ENCODE assay signal across 10 cellular contexts in genomic region chr13:102729560-102730275, GRCh38. TPM values are rescaled to one million over a fixed set of nuclear protein-coding genes. Genes with fewer than 3 reads are reported as not detected.
DNase-seq lines count a peak whose midpoint lies in the region; TF ChIP-seq lines count a peak whose summit lies in the region.
"Had no signal": no experiment of that assay in that cellular context is flagged by ENCODE, and none has a peak within 500 bp of the region (broad histone marks: within the 10 kb centered on the region; RNA-seq: fewer than 3 reads in every experiment).

No MANE protein-coding gene starts in this region.

- H3K36me3 Mint-ChIP-seq in MCF 10A (ENCODE audit: insufficient read depth, unreplicated experiment), result no peaks in the 10 kb centered on the region

- no peaks in the 10 kb centered on the region; the same call in 1 of the 2 replicates for H3F3A ChIP-seq in PC-9 (ENCODE audit: insufficient read depth, low read depth)
- H3F3A ChIP-seq in MM.1S (ENCODE audit: insufficient read depth, low read length), result no peaks in the 10 kb centered on the region

- no peak for TF ChIP-seq POLR2A in breast epithelium (IDR thresholded peaks at IDR 0.05)

- no peaks in the 10 kb centered on the region for H4K20me1 ChIP-seq in PC-9 (ENCODE audit: insufficient read depth)
- no peaks in the 10 kb centered on the region for H4K20me1 ChIP-seq in MM.1S (ENCODE audit: insufficient read depth, low read length)

- peak overlapping the region; percentile 85 for H3K27ac Mint-ChIP-seq in MCF 10A (ENCODE audit: low read depth, unreplicated experiment)

- BruUV-seq in MCF 10A (replicated peaks; lab: Mats Ljungman, UMichigan), result no TSS peak
- no TSS peak for BruUV-seq in PC-9 (replicated peaks; lab: Mats Ljungman, UMichigan)

- H3K36me3 ChIP-seq in breast epithelium, result no peaks in the 10 kb centered on the region
- H3K36me3 ChIP-seq in PC-9 (ENCODE audit: low read depth), result no peaks in the 10 kb centered on the region
- no peaks in the 10 kb centered on the region for H3K36me3 ChIP-seq in MM.1S (replicated peaks; ENCODE audit: insufficient read depth, low read length)
- H3K36me3 ChIP-seq: MG63 had no signal

- H3K9ac ChIP-seq in MM.1S (ENCODE audit: low read length), result no peak overlapping the region

- TF ChIP-seq CTCF in MCF 10A (IDR thresholded peaks at IDR 0.05; ENCODE audit: unreplicated experiment), result no peak
- no peak for TF ChIP-seq CTCF in breast epithelium (IDR thresholded peaks at IDR 0.05)
- no peak for TF ChIP-seq CTCF in PC-9 (conservative IDR thresholded peaks at IDR 0.05)
- no peak for TF ChIP-seq CTCF in MM.1S (IDR thresholded peaks at IDR 0.05; ENCODE audit: low read length)

- intact Hi-C loops in MCF 10A (cut with micrococcal nuclease) (loop anchor here (5.0 kb wide), 1 partner anchor 77 kb away; no protein-coding TSS in a partner anchor), breast epithelium (cut with DNase I; ENCODE audit: low total_unique reads) (no loop called here), PC-9 (cut with micrococcal nuclease; ENCODE audit: unreplicated experiment) (loop anchor here (5.0 kb wide), 2 partner anchors 73 to 77 kb away; no protein-coding TSS in a partner anchor)

- peaks cover 17% of the 10 kb centered on the region for H3K4me1 Mint-ChIP-seq in MCF 10A (ENCODE audit: insufficient read depth, unreplicated experiment)

- CTCF ChIA-PET in MCF 10A (lab: Yijun Ruan, JAX), result interaction anchor here (0.6 to 1.0 kb wide), 6 partner anchors 39 to 270 kb away, joined by 3 to 5 read pairs (median 3); partner anchors contain the start of gene ERCC5
- CTCF ChIA-PET in PC-9 (lab: Charles Lee), result no interaction called here

- H3K4me1 ChIP-seq in breast epithelium, result no peaks in the 10 kb centered on the region
- peaks cover 17% of the 10 kb centered on the region for H3K4me1 ChIP-seq in PC-9 (replicated peaks; ENCODE audit: insufficient read depth)
- no peaks in the 10 kb centered on the region for H3K4me1 ChIP-seq in MM.1S (ENCODE audit: low read length)

- H3K4me2 ChIP-seq in PC-9 (peak overlapping the region; percentile 48), MM.1S (ENCODE audit: low read depth, low read length) (no peak overlapping the region)

- no peaks in the 10 kb centered on the region for H3K9me3 Mint-ChIP-seq in MCF 10A (ENCODE audit: unreplicated experiment)

- no peaks in the 10 kb centered on the region for H3K79me2 ChIP-seq in PC-9 (ENCODE audit: low read depth)
- no peaks in the 10 kb centered on the region for H3K79me2 ChIP-seq in MM.1S (ENCODE audit: low read length)

- H3K9me2 ChIP-seq in PC-9 (ENCODE audit: insufficient read depth), result no peaks in the 10 kb centered on the region
- H3K9me2 ChIP-seq in MM.1S (replicated peaks; ENCODE audit: insufficient read depth, low read length), result no peaks in the 10 kb centered on the region

- POLR2A ChIA-PET in MCF 10A (lab: Yijun Ruan, JAX), result interaction anchor here (0.6 to 2.5 kb wide), 9 partner anchors 22 to 134 kb away, joined by 3 to 8 read pairs (median 3); partner anchors contain the start of gene TPP2
- POLR2A ChIA-PET in PC-9 (lab: Charles Lee; ENCODE audit: unreplicated experiment), result no interaction called here

- H2AFZ ChIP-seq in PC-9, result no peak overlapping the region
- H2AFZ ChIP-seq in MM.1S (ENCODE audit: low read length), result no peak overlapping the region

- no peaks in the 10 kb centered on the region for H3K27me3 Mint-ChIP-seq in MCF 10A (ENCODE audit: insufficient read depth, unreplicated experiment)

- peak overlapping the region; percentile 57 for H3K4me3 Mint-ChIP-seq in MCF 10A (ENCODE audit: unreplicated experiment)

- DNase-seq in MCF 10A (ENCODE audit: unreplicated experiment), result peak; percentile 88
- DNase-seq in breast epithelium (ENCODE audit: low spot score in 2 of 2), result no peak
- peak in 1 of 2 experiments; percentile 69 for DNase-seq in PC-9
- peak; percentile 71 for DNase-seq in fibroblast of gingiva (ENCODE audit: low read depth)
- peak; percentile 82 for DNase-seq in stromal cell of bone marrow (ENCODE audit: low read depth)
- DNase-seq in stimulated activated CD8-positive, alpha-beta memory T cell treated with anti-CD3 and anti-CD28 coated beads, Interleukin-4, amount 100 ng/mL, for 48 hours, result no peak
- DNase-seq in MM.1S, result no peak
- DNase-seq in medulla oblongata (ENCODE audit: extremely low spot score), result no peak
- DNase-seq: effector CD4-positive, alpha-beta T cell; MG63 had no signal

- H3K27ac ChIP-seq in breast epithelium, result peak overlapping the region in 1 of 2 donors; percentile 28
- H3K27ac ChIP-seq in PC-9, result peak overlapping the region; percentile 31
- H3K27ac ChIP-seq in MM.1S (ENCODE audit: low read length), result no peak overlapping the region

- H3K4me3 ChIP-seq in breast epithelium (no peak overlapping the region), PC-9 (no peak overlapping the region; the same call in 1 of the 2 replicates), MM.1S (ENCODE audit: low read length) (no peak overlapping the region)
- H3K4me3 ChIP-seq: MG63 had no signal

- H3K27me3 ChIP-seq in breast epithelium (no peaks in the 10 kb centered on the region), PC-9 (ENCODE audit: insufficient read depth, low read depth) (peaks cover 24% of the 10 kb centered on the region), MM.1S (replicated peaks; ENCODE audit: insufficient read depth, low read length) (no peaks in the 10 kb centered on the region)
- H3K27me3 ChIP-seq: MG63 had no signal

- no peaks in the 10 kb centered on the region for H3K9me3 ChIP-seq in breast epithelium
- no peaks in the 10 kb centered on the region for H3K9me3 ChIP-seq in PC-9 (ENCODE audit: insufficient read depth, low read depth)
- H3K9me3 ChIP-seq in MM.1S (replicated peaks; ENCODE audit: insufficient read depth, low read length), result no peaks in the 10 kb centered on the region
- H3K9me3 ChIP-seq: MG63 had no signal

RNA-seq across cellular contexts. Expression of gene METTL21C, which starts 34.9 kb away (rescaled TPM):
- not detected in 2 replicates for total RNA-seq in MCF 10A (2022)
- total RNA-seq in breast epithelium, result not detected
- not detected in 2 replicates for total RNA-seq in PC-9 (2021)

RNA-seq across cellular contexts. Expression of gene TEX30, which starts 43.9 kb away (rescaled TPM):
- total RNA-seq in MCF 10A (2022) (10.7 and 14.2 TPM in 2 replicates), breast epithelium (10 to 100 TPM in 1 of 3 donors, 1 to 10 TPM in 2; 8.3 to 11.8 (median 9.3) TPM), PC-9 (2021) (9.3 and 13.1 TPM in 2 replicates)

Comparison
In these comparisons a context has a peak if more than half of its experiments do, and no peak if none do; other contexts are left out.
1. DNase-seq: peak in MCF 10A (single experiment), fibroblast of gingiva (single experiment) and stromal cell of bone marrow (single experiment); none in breast epithelium (0 of 2), stimulated activated CD8-positive, alpha-beta memory T cell treated with anti-CD3 and anti-CD28 coated beads, Interleukin-4, amount 100 ng/mL, for 48 hours (single experiment), MM.1S (single experiment) and medulla oblongata (single experiment).